9 cellular contexts compared by ENCODE assay signal in the genomic region with DNA sequence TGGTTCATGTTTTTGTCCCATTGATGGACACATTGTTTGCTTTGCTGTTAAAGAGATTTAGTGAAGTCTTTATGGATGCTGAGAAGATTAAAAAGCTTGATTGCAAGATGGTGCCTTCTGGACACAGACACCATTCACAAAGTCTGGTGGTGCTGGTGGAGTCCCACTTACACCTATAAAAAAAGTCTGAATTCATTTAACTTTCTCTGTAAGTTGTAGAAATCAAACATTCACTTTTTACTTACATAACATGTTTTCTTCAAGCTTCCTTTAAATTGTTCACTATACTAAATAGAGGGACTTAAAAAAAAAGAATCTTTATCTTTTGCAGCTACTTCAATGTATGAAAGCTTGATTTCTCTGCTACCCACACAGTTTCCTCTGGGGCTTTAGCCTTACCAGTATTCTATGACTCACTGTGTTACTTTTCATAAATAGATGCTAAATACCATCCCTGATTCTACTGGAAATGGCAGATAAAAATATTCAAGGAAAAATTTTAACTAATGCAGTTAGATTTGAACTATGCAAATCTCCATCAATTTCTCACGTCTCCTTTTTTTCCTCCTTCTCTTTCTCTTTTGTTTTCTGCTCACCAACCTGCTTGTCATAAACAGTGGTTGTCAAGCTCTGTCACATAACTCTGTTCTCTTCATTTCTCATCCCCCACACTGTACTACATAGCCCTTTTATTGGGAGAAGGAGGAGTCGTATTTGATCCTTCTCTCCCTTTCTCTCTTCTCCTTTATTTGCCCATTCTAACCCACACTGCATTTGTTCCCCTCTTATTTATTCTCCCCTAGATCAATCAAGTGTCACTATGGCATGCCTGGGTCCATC.
DNase-seq lines count a peak whose midpoint lies in the region; ATAC-seq, FAIRE-seq and TF ChIP-seq lines count a peak whose summit lies in the region.
"Had no signal": no experiment of that assay in that cellular context is flagged by ENCODE, and none has a peak within 500 bp of the region (broad histone marks: within the 10 kb centered on the region; RNA-seq: fewer than 3 reads in every experiment).

No MANE protein-coding gene starts in this region.

- peak overlapping the region; percentile 58 for H3K27ac ChIP-seq in angular gyrus (ENCODE audit: low read depth, low read length)
- peak overlapping the region; percentile 45 for H3K27ac ChIP-seq in skeletal muscle tissue (ENCODE audit: low read depth, low read length)
- peak overlapping the region in 1 of 2 donors; percentile 49 for H3K27ac ChIP-seq in right atrium auricular region

- DNase-seq in 8988T (no peak), D721Med (ENCODE audit: insufficient read length, low spot score) (no peak), right atrium auricular region (ENCODE audit: low spot score) (no peak), NCI-H2081 treated with DMSO at 0.1 percent for 48 hours (lab: John Stamatoyannopoulos, UW) (no peak)
- DNase-seq: dermis blood vessel endothelial cell had no signal

- H3K9me3 ChIP-seq in skeletal muscle tissue (ENCODE audit: control insufficient read depth in 3 of 3, low read length in 3 of 3) = no peaks in the 10 kb centered on the region
- H3K9me3 ChIP-seq in right atrium auricular region = no peaks in the 10 kb centered on the region

- FAIRE-seq in D721Med (lab: Jason Lieb, UNC) = no peak

- peak; percentile 45 for ATAC-seq in GM19035 (IDR thresholded peaks at IDR 0.05; ENCODE audit: unreplicated experiment)
- ATAC-seq in HG03135 (IDR thresholded peaks at IDR 0.05; ENCODE audit: unreplicated experiment) = peak; percentile 48

- H3K27me3 ChIP-seq in skeletal muscle tissue (ENCODE audit: control insufficient read depth in 3 of 3, insufficient read depth in 3 of 3, low read length in 3 of 3) = no peaks in the 10 kb centered on the region
- H3K27me3 ChIP-seq in right atrium auricular region = no peaks in the 10 kb centered on the region

- no peak for TF ChIP-seq CTCF in D721Med (IDR thresholded peaks at IDR 0.05; ENCODE audit: insufficient read depth, missing control alignments)
- no peak for TF ChIP-seq CTCF in right atrium auricular region (IDR thresholded peaks at IDR 0.05)

- no peak overlapping the region for H3K9ac ChIP-seq in skeletal muscle tissue (ENCODE audit: low read depth in 1 of 3, low read length in 3 of 3)

- peaks cover 4 to 14% (median 9%) of the 10 kb centered on the region in 3 donors for H3K4me1 ChIP-seq in skeletal muscle tissue (ENCODE audit: control insufficient read depth in 3 of 3, insufficient read depth in 3 of 3, low read length in 3 of 3)
- H3K4me1 ChIP-seq in right atrium auricular region = peaks cover 0 to 24% of the 10 kb centered on the region in 2 donors

- H3K4me3 ChIP-seq in skeletal muscle tissue (ENCODE audit: low read length in 3 of 3) = no peak overlapping the region
- H3K4me3 ChIP-seq in right atrium auricular region = no peak overlapping the region

- H3K36me3 ChIP-seq in skeletal muscle tissue (ENCODE audit: control insufficient read depth in 3 of 3, insufficient read depth in 3 of 3, low read length in 3 of 3) (no peaks in the 10 kb centered on the region), right atrium auricular region (no peaks in the 10 kb centered on the region)
